In the genomic region with DNA sequence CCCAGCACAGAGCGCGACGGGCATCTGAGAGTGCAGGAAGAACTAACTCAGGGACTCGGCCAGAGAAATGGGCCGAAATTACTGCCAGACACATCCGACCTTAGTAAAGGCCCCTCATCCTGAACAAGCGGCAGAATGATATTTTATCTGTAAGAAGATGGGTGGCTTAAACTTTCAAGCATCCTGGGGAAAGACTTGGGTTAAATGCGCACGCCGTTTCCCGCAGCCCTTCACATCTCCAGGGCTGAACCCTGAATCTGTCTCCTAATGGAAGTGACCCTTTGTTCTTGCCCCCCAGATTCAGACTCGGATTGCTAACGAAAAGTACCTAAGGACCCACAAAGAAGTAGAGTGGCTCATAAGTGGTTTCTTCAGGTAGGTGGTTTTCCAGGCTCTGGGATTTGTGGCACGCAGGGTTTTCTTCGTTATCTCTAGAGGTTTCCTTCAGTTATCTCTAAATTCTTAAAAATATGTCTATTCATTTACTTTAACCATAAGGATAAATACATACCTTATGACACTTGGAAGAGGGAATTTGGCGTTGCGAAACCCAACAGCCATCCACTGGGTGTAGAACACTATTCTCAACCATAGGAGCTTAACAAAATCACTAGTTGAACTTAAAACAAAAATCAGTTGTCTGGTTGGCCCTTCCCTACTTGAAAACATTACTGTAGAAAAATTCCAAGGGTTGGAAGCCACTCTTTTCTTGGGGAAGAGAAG, we compare ENCODE assay signal across 8 cellular contexts.
A peak's percentile ranks its signal among the peaks of the same experiment; 100 is the strongest.
DNase-seq lines count a peak whose midpoint lies in the region; ATAC-seq and TF ChIP-seq lines count a peak whose summit lies in the region.

No MANE protein-coding gene starts in this region.

- no peak for TF ChIP-seq POLR2A in erythroblast (IDR thresholded peaks at IDR 0.05; ENCODE audit: low read length)

- peak overlapping the region; percentile 35 for H3K4me3 ChIP-seq in GM12865 (ENCODE audit: low read depth, low read length)
- H3K4me3 ChIP-seq in RWPE2 (ENCODE audit: severe bottlenecking), result peak overlapping the region; percentile 34
- H3K4me3 ChIP-seq in fibroblast of pulmonary artery (replicated peaks; ENCODE audit: low read depth, low read length), result peak overlapping the region; percentile 49
- peak overlapping the region; percentile 36 for H3K4me3 ChIP-seq in retinal pigment epithelial cell (ENCODE audit: low read length)

- no peaks in the 10 kb centered on the region for H3K36me3 ChIP-seq in RWPE2 (ENCODE audit: low read depth)

- DNase-seq in GM12865 (ENCODE audit: low read depth), result no peak
- no peak for DNase-seq in RWPE2 (ENCODE audit: low spot score)
- DNase-seq in fibroblast of pulmonary artery (ENCODE audit: low read depth), result no peak
- no peak for DNase-seq in retinal pigment epithelial cell (ENCODE audit: low read depth)
- DNase-seq in kidney glomerular epithelial cell (lab: John Stamatoyannopoulos, UW), result no peak
- no peak for DNase-seq in cerebellar cortex (ENCODE audit: low spot score)
- no peak for DNase-seq in NCI-H345 (lab: John Stamatoyannopoulos, UW)
- DNase-seq in erythroblast (lab: John Stamatoyannopoulos, UW), result no peak

- no peak overlapping the region for H3K27ac ChIP-seq in RWPE2 (ENCODE audit: poor library complexity, severe bottlenecking)

- TF ChIP-seq CTCF in GM12865 (IDR thresholded peaks at IDR 0.05; ENCODE audit: insufficient read depth, low read depth, low read length, missing control alignments), result no peak
- peak; percentile 16 for TF ChIP-seq CTCF in RWPE2 (IDR thresholded peaks at IDR 0.05; ENCODE audit: poor library complexity, severe bottlenecking)
- peak; percentile 22 for TF ChIP-seq CTCF in fibroblast of pulmonary artery (IDR thresholded peaks at IDR 0.05; ENCODE audit: low read length, missing control alignments)
- no peak for TF ChIP-seq CTCF in retinal pigment epithelial cell (conservative IDR thresholded peaks at IDR 0.05; ENCODE audit: low read depth, low read length)

- H3K27me3 ChIP-seq in RWPE2 (ENCODE audit: insufficient read depth, poor library complexity, severe bottlenecking), result peaks cover 6% of the 10 kb centered on the region

- H3K4me1 ChIP-seq in RWPE2 (ENCODE audit: insufficient read depth, poor library complexity, severe bottlenecking), result no peaks in the 10 kb centered on the region

- no peaks in the 10 kb centered on the region for H3K9me3 ChIP-seq in RWPE2 (ENCODE audit: severe bottlenecking)

- no peak; the same call in 2 of the 3 replicates for ATAC-seq in RWPE2 (ENCODE audit: low read depth)

Comparison
In these comparisons a context has a peak if more than half of its experiments do, and no peak if none do; other contexts are left out.
1. CTCF ChIP-seq: peak in RWPE2 (single experiment) and fibroblast of pulmonary artery (single experiment); none in GM12865 (single experiment) and retinal pigment epithelial cell (single experiment).
2. Peak in every context shown above with its lines, with median percentiles within 50 percentile points of each other: H3K4me3 ChIP-seq.